ENCODE assay signal across 1 cellular context in genomic region chr7:76442664-76443446, GRCh38. TPM values are rescaled to one million over a fixed set of nuclear protein-coding genes. Genes with fewer than 3 reads are reported as not detected.
"Had no signal": no experiment of that assay in that cellular context is flagged by ENCODE, and none has a peak within 500 bp of the region (broad histone marks: within the 10 kb centered on the region; RNA-seq: fewer than 3 reads in every experiment).

No MANE protein-coding gene starts in this region.

RNA-seq across cellular contexts. Expression of gene ZP3, which starts 18.1 kb away (rescaled TPM):
- total RNA-seq: Right ventricle myocardium superior had no signal
